Comparison of ENCODE assay signal across 15 cellular contexts in genomic region chr16:59688006-59688405, GRCh38.
DNase-seq lines count a peak whose midpoint lies in the region; ATAC-seq and TF ChIP-seq lines count a peak whose summit lies in the region.
"Had no signal": no experiment of that assay in that cellular context is flagged by ENCODE, and none has a peak within 500 bp of the region (broad histone marks: within the 10 kb centered on the region; RNA-seq: fewer than 3 reads in every experiment).

No MANE protein-coding gene starts in this region.

- H2AFZ ChIP-seq in osteoblast (ENCODE audit: low read length), result no peak overlapping the region

- H3K4me1 ChIP-seq in HUES48 (ENCODE audit: control insufficient read depth, insufficient read depth, low read length) (peaks cover 12% of the 10 kb centered on the region; the same call in 1 of the 2 replicates), osteoblast (ENCODE audit: insufficient read depth, low read length) (peaks cover 9% of the 10 kb centered on the region)
- H3K4me1 ChIP-seq: A549, BE2C had no signal

- no peaks in the 10 kb centered on the region for H4K20me1 ChIP-seq in osteoblast (ENCODE audit: insufficient read depth, low read length)

- H3K36me3 ChIP-seq in HUES48 (ENCODE audit: control insufficient read depth, insufficient read depth, low read length), result no peaks in the 10 kb centered on the region
- H3K36me3 ChIP-seq in osteoblast (ENCODE audit: insufficient read depth, low read length), result no peaks in the 10 kb centered on the region
- H3K36me3 ChIP-seq: BE2C had no signal

- H3K4me1 Mint-ChIP-seq in WTC11, result peaks cover 21% of the 10 kb centered on the region
- H3K4me1 Mint-ChIP-seq: CD4-positive, alpha-beta memory T cell; IgD-negative memory B cell had no signal

- peaks cover 40% of the 10 kb centered on the region for H3K36me3 Mint-ChIP-seq in WTC11
- H3K36me3 Mint-ChIP-seq: CD4-positive, alpha-beta memory T cell; IgD-negative memory B cell had no signal

- no peak overlapping the region for H3K4me3 ChIP-seq in HUES48 (ENCODE audit: low read depth, low read length)
- no peak overlapping the region for H3K4me3 ChIP-seq in osteoblast (ENCODE audit: insufficient read depth, low read length)
- H3K4me3 ChIP-seq: A549 had no signal

- H3K4me2 ChIP-seq in osteoblast (ENCODE audit: insufficient read depth, low read length), result no peak overlapping the region
- H3K4me2 ChIP-seq: A549 had no signal

- no peaks in the 10 kb centered on the region for H3K79me2 ChIP-seq in osteoblast (ENCODE audit: insufficient read depth, low read length)

- POLR2A ChIA-PET in WTC11 (lab: Charles Lee), result no interaction called here

- H3K4me3 Mint-ChIP-seq in WTC11, result no peak overlapping the region
- H3K4me3 Mint-ChIP-seq: CD4-positive, alpha-beta memory T cell; IgD-negative memory B cell had no signal

- H3K27ac Mint-ChIP-seq in WTC11, result peak overlapping the region; percentile 87
- H3K27ac Mint-ChIP-seq: CD4-positive, alpha-beta memory T cell; IgD-negative memory B cell had no signal

- DNase-seq in WTC11 (ENCODE audit: low spot score), result no peak
- DNase-seq in iPS DF 19.7 (ENCODE audit: low read depth, low spot score), result peak; percentile 2
- no peak for DNase-seq in osteoblast (ENCODE audit: insufficient read length, low spot score, missing footprints)
- no peak for DNase-seq in MV-4-11 (lab: John Stamatoyannopoulos, UW)
- no peak for DNase-seq in epidermal melanocyte (ENCODE audit: insufficient read length, low spot score)
- DNase-seq: BE2C; CD4-positive, alpha-beta memory T cell; DMS153; DMS79 treated with DMSO at 0.1 percent for 48 hours; EL; GDM1 had no signal

- no peaks in the 10 kb centered on the region; the same call in none of the 2 replicates for H3K27me3 Mint-ChIP-seq in WTC11 (ENCODE audit: low read depth)
- H3K27me3 Mint-ChIP-seq: CD4-positive, alpha-beta memory T cell; IgD-negative memory B cell had no signal

- ATAC-seq in WTC11, result peak; percentile 69
- ATAC-seq: A549 had no signal

- peak overlapping the region; percentile 21 for H3K27ac ChIP-seq in HUES48 (ENCODE audit: low read depth, low read length)
- H3K27ac ChIP-seq in osteoblast (ENCODE audit: low read depth, low read length), result no peak overlapping the region
- H3K27ac ChIP-seq: A549, C4-2B had no signal

- H3K9me3 Mint-ChIP-seq in WTC11, result peaks cover 46% of the 10 kb centered on the region

- CTCF ChIA-PET in WTC11 (lab: Charles Lee), result no interaction called here

- H3K9me3 ChIP-seq in HUES48 (ENCODE audit: control insufficient read depth, insufficient read depth, low read length) (peaks cover 32% of the 10 kb centered on the region), osteoblast (ENCODE audit: low read depth, low read length) (no peaks in the 10 kb centered on the region)
- H3K9me3 ChIP-seq: BE2C had no signal

- no peak for TF ChIP-seq CTCF in WTC11 (IDR thresholded peaks at IDR 0.05)
- no peak for TF ChIP-seq CTCF in osteoblast (IDR thresholded peaks at IDR 0.05; ENCODE audit: extremely low read depth, low read depth, low read length)

- H3K27me3 ChIP-seq in HUES48 (ENCODE audit: control insufficient read depth, insufficient read depth, low read length) (no peaks in the 10 kb centered on the region), osteoblast (ENCODE audit: insufficient read depth, low read length) (no peaks in the 10 kb centered on the region)
- H3K27me3 ChIP-seq: BE2C had no signal

- no peak overlapping the region for H3K9ac ChIP-seq in HUES48 (ENCODE audit: low read depth, low read length)

TF ChIP-seq in WTC11, 78 proteins besides CTCF, POLR2A, EP300 and RAD21:
- peak; percentile 95 for TF ChIP-seq ZNF423 (CRISPR knock-in tag; IDR thresholded peaks at IDR 0.05)
- no peak for TF ChIP-seq NFE2L1 (CRISPR knock-in tag; IDR thresholded peaks at IDR 0.05)
